ENCODE assay signal across 22 cellular contexts in genomic region chr20:21067255-21067654, GRCh38. TPM values are rescaled to one million over a fixed set of nuclear protein-coding genes. Genes with fewer than 3 reads are reported as not detected.
A peak's percentile ranks its signal among the peaks of the same experiment; 100 is the strongest.
DNase-seq lines count a peak whose midpoint lies in the region; ATAC-seq, FAIRE-seq and TF ChIP-seq lines count a peak whose summit lies in the region.
"Had no signal": no experiment of that assay in that cellular context is flagged by ENCODE, and none has a peak within 500 bp of the region (broad histone marks: within the 10 kb centered on the region; RNA-seq: fewer than 3 reads in every experiment).

No MANE protein-coding gene starts in this region.

- ATAC-seq in HepG2 (no peak), right lobe of liver (no peak), pancreas (no peak), WTC11 (no peak)
- ATAC-seq: CD8-positive, alpha-beta T cell; GM23338 had no signal

- H3K27me3 Mint-ChIP-seq in WTC11 (ENCODE audit: low read depth): no peaks in the 10 kb centered on the region

- no peaks in the 10 kb centered on the region for H3K79me2 ChIP-seq in HepG2 (ENCODE audit: insufficient read depth, low read length)

- no peaks in the 10 kb centered on the region for H3K4me1 ChIP-seq in HepG2 (ENCODE audit: insufficient read depth, low read length)
- H3K4me1 ChIP-seq in right lobe of liver: no peaks in the 10 kb centered on the region
- H3K4me1 ChIP-seq in pancreas: no peaks in the 10 kb centered on the region
- H3K4me1 ChIP-seq: BLaER1 treated with 17β-estradiol and CSF1 and Interleukin-3, amounts not matched to agents 10 nM and 100 nM had no signal

- H4K20me1 ChIP-seq in HepG2 (ENCODE audit: insufficient read depth, low read length): no peaks in the 10 kb centered on the region
- H4K20me1 ChIP-seq: BLaER1 treated with 17β-estradiol and CSF1 and Interleukin-3, amounts not matched to agents 10 nM and 100 nM had no signal

- TF ChIP-seq EP300 in HepG2 (IDR thresholded peaks at IDR 0.05; ENCODE audit: low read depth in 2 of 2, low read length in 2 of 2) (no peak), HepG2 (CRISPR knock-in tag; IDR thresholded peaks at IDR 0.05; ENCODE audit: borderline replicate concordance) (no peak)

- H3K4me2 ChIP-seq in HepG2 (ENCODE audit: low read depth, low read length): no peak overlapping the region
- H3K4me2 ChIP-seq: BLaER1 treated with 17β-estradiol and CSF1 and Interleukin-3, amounts not matched to agents 10 nM and 100 nM; GM23338 had no signal

- in situ Hi-C loops in HepG2 (cut with HindIII; ENCODE audit: extremely low pct_ligation_motif_present, low pct_unique_long_range_greater_than_20kb): no loop called here

- no peak overlapping the region for H3K4me3 Mint-ChIP-seq in WTC11
- H3K4me3 Mint-ChIP-seq: B cell; CD8-positive, alpha-beta T cell; GM23338; HFFc6 had no signal

- peak; percentile 18 for FAIRE-seq in HepG2 (lab: Jason Lieb, UNC)
- FAIRE-seq in endometrium (lab: Jason Lieb, UNC): peak; percentile 67
- FAIRE-seq in pancreas (lab: Jason Lieb, UNC): peak; percentile 41
- FAIRE-seq: GM12892, H54 had no signal

- CTCF ChIA-PET in HepG2 (lab: Yijun Ruan, JAX; ENCODE audit: low intra/inter-chr PET ratio, low total read pairs): no interaction called here
- CTCF ChIA-PET in WTC11 (lab: Charles Lee): interaction anchor here (1.0 to 2.0 kb wide), 2 partner anchors 14 to 18 kb away, joined by 3 to 7 read pairs; no protein-coding TSS in a partner anchor

- H3K9me3 Mint-ChIP-seq in WTC11: no peaks in the 10 kb centered on the region
- H3K9me3 Mint-ChIP-seq: GM23338, HFFc6 had no signal

- POLR2A ChIA-PET in HepG2 (lab: Yijun Ruan, JAX) (no interaction called here), WTC11 (lab: Charles Lee) (no interaction called here)

- TF ChIP-seq POLR2A in HepG2 (IDR thresholded peaks at IDR 0.05; ENCODE audit: insufficient read depth in 1 of 2, low read depth in 2 of 2, low read length in 2 of 2): no peak
- TF ChIP-seq POLR2A in right lobe of liver (IDR thresholded peaks at IDR 0.05): no peak

- H3K36me3 Mint-ChIP-seq in WTC11: no peaks in the 10 kb centered on the region
- H3K36me3 Mint-ChIP-seq: CD8-positive, alpha-beta T cell had no signal

- intact Hi-C loops in HepG2 (cut with micrococcal nuclease; ENCODE audit: unreplicated experiment): no loop called here
- intact Hi-C loops in right lobe of liver (cut with DNase I): no loop called here
- intact Hi-C loops in pancreas (cut with DNase I): no loop called here

- H3K4me3 ChIP-seq in HepG2 (replicated peaks in 1 of 3; ENCODE audit: insufficient read depth in 1 of 3, low read depth in 2 of 3, low read length in 3 of 3) (no peak overlapping the region), right lobe of liver (no peak overlapping the region), pancreas (no peak overlapping the region)
- H3K4me3 ChIP-seq: BLaER1 treated with 17β-estradiol and CSF1 and Interleukin-3, amounts not matched to agents 10 nM and 100 nM; GM23338 had no signal

- no peak for TF ChIP-seq RAD21 in HepG2 (CRISPR knock-in tag; IDR thresholded peaks at IDR 0.05)

- H3K9ac ChIP-seq in HepG2 (ENCODE audit: insufficient read depth, low read depth, low read length): no peak overlapping the region
- H3K9ac ChIP-seq: BLaER1 treated with 17β-estradiol and CSF1 and Interleukin-3, amounts not matched to agents 10 nM and 100 nM had no signal

- H3K27ac ChIP-seq in HepG2 (ENCODE audit: extremely low read length, insufficient read depth, low read length) (no peak overlapping the region), right lobe of liver (no peak overlapping the region), pancreas (no peak overlapping the region)
- H3K27ac ChIP-seq: 22Rv1; BLaER1 treated with 17β-estradiol and CSF1 and Interleukin-3, amounts not matched to agents 10 nM and 100 nM had no signal

- H2AFZ ChIP-seq in HepG2 (ENCODE audit: low read length): no peak overlapping the region
- H2AFZ ChIP-seq: GM23338 had no signal

- no peaks in the 10 kb centered on the region for H3K4me1 Mint-ChIP-seq in WTC11
- H3K4me1 Mint-ChIP-seq: B cell, GM23338 had no signal

- no peak for TF ChIP-seq CTCF in HepG2 (CRISPR knock-in tag; IDR thresholded peaks at IDR 0.05)
- no peak for TF ChIP-seq CTCF in right lobe of liver (IDR thresholded peaks at IDR 0.05)
- no peak for TF ChIP-seq CTCF in pancreas (IDR thresholded peaks at IDR 0.05)
- TF ChIP-seq CTCF in WTC11 (IDR thresholded peaks at IDR 0.05): no peak

- no peak overlapping the region for H3K27ac Mint-ChIP-seq in WTC11
- H3K27ac Mint-ChIP-seq: B cell; CD8-positive, alpha-beta T cell; GM23338; HFFc6 had no signal

- 26% methylated on average over 1 of the region's 1 CpG for WGBS in HepG2 (ENCODE audit: low lambda C conversion rate)
- WGBS in right lobe of liver (ENCODE audit: insufficient coverage, low coverage, low lambda C conversion rate, missing lambda C conversion rate): 15% methylated on average over 1 of the region's 1 CpG
- 55 to 64% methylated on average over 1 of the region's 1 CpG for WGBS in pancreas, 2 donors

- no TSS peak for BruUV-seq in HepG2 (replicated peaks; lab: Mats Ljungman, UMichigan)

- H3K27me3 ChIP-seq in HepG2 (ENCODE audit: control insufficient read depth in 1 of 2, insufficient read depth in 2 of 2, low read length in 2 of 2): no peaks in the 10 kb centered on the region
- H3K27me3 ChIP-seq in right lobe of liver: peaks cover 0 to 7% of the 10 kb centered on the region in 2 donors
- H3K27me3 ChIP-seq in pancreas: peaks cover 0 to 6% (median 2%) of the 10 kb centered on the region in 4 donors
- H3K27me3 ChIP-seq: BLaER1 treated with 17β-estradiol and CSF1 and Interleukin-3, amounts not matched to agents 10 nM and 100 nM had no signal

- no peak for DNase-seq in HepG2 (ENCODE audit: low spot score)
- no peak for DNase-seq in right lobe of liver
- DNase-seq in pancreas: no peak
- DNase-seq in NCI-H1105 (lab: John Stamatoyannopoulos, UW): no peak
- no peak for DNase-seq in WTC11 (ENCODE audit: low spot score)
- no peak for DNase-seq in NCI-H2171 (lab: John Stamatoyannopoulos, UW)
- DNase-seq: Calu3; CD8-positive, alpha-beta T cell; DMS53; DND-41; EL; GDM1; HCEC 1CT; HFFc6; KG1 had no signal

- no peaks in the 10 kb centered on the region for H3K36me3 ChIP-seq in HepG2 (replicated peaks in 1 of 2; ENCODE audit: control insufficient read depth in 1 of 2, insufficient read depth in 2 of 2, low read length in 2 of 2)
- H3K36me3 ChIP-seq in right lobe of liver: no peaks in the 10 kb centered on the region
- H3K36me3 ChIP-seq in pancreas: no peaks in the 10 kb centered on the region
- H3K36me3 ChIP-seq: BLaER1 treated with 17β-estradiol and CSF1 and Interleukin-3, amounts not matched to agents 10 nM and 100 nM had no signal

- no peaks in the 10 kb centered on the region for H3K9me3 ChIP-seq in HepG2 (ENCODE audit: low read length)
- no peaks in the 10 kb centered on the region for H3K9me3 ChIP-seq in right lobe of liver
- no peaks in the 10 kb centered on the region for H3K9me3 ChIP-seq in pancreas

RNA-seq across cellular contexts. Expression of gene LINC00237, which starts 38.9 kb away (rescaled TPM):
- total RNA-seq in HepG2 (2016; rRNA removed; fragmentation: Illumina TruSeq; extraction: Trizol): not detected in 2 replicates
- total RNA-seq in HepG2 (2016; cell fraction: cytosol; rRNA removed; fragmentation: Illumina TruSeq; extraction: Trizol; ENCODE audit: low read depth): not detected in 2 replicates
- total RNA-seq in HepG2 (2016; cell fraction: insoluble cytoplasmic fraction; rRNA removed; fragmentation: Illumina TruSeq; extraction: Trizol): not detected in 2 replicates
- total RNA-seq in HepG2 (2016; cell fraction: membrane; rRNA removed; fragmentation: Illumina TruSeq; extraction: Trizol): not detected in 2 replicates
- not detected in 2 replicates for total RNA-seq in HepG2 (2016; cell fraction: nucleus; rRNA removed; fragmentation: Illumina TruSeq; extraction: Trizol)
- not detected in 2 replicates for polyA plus RNA-seq in HepG2 (2011; rRNA removed)
- polyA plus RNA-seq in HepG2 (2011; cell fraction: cytosol; rRNA removed): not detected in 2 replicates
- polyA plus RNA-seq in HepG2 (2011; cell fraction: nucleus; rRNA removed): not detected in 2 replicates
- not detected in 2 replicates for polyA plus RNA-seq in HepG2 (2012)
- not detected in 2 replicates for polyA plus RNA-seq in HepG2 (2016; cell fraction: cytosol; fragmentation: Illumina TruSeq; extraction: Trizol; ENCODE audit: low read depth)
- not detected in 2 replicates for polyA plus RNA-seq in HepG2 (2016; cell fraction: insoluble cytoplasmic fraction; fragmentation: Illumina TruSeq; extraction: Trizol; ENCODE audit: low read depth)
- polyA plus RNA-seq in HepG2 (2016; cell fraction: membrane; fragmentation: Illumina TruSeq; extraction: Trizol; ENCODE audit: low read depth): not detected in 2 replicates
- not detected in 2 replicates for polyA plus RNA-seq in HepG2 (2016; cell fraction: nucleus; fragmentation: Illumina TruSeq; extraction: Trizol; ENCODE audit: insufficient read depth, low read depth)
- not detected in 2 replicates for polyA minus RNA-seq in HepG2 (2011; rRNA and poly(A)+ RNA removed; ENCODE audit: low replicate concordance)
- not detected in 2 replicates for polyA minus RNA-seq in HepG2 (2011; cell fraction: cytosol; rRNA and poly(A)+ RNA removed)
- polyA minus RNA-seq in HepG2 (2011; cell fraction: nucleus; rRNA and poly(A)+ RNA removed): not detected in 2 replicates
- not detected for total RNA-seq in right lobe of liver
- total RNA-seq in pancreas: not detected
- polyA plus RNA-seq in pancreas: under 1 TPM in 1 of 2 donors, not detected in 1; 0.92 TPM
- total RNA-seq in WTC11 (2021): 0.78 to 3.1 TPM (median 0.80 TPM) in 3 replicates
- total RNA-seq: B cell; Calu3; CD8-positive, alpha-beta T cell; HFFc6 had no signal

RNA-seq across cellular contexts. Expression of gene KIZ, which starts 58.6 kb away (rescaled TPM):
- 46.3 and 55.6 TPM in 2 replicates for total RNA-seq in HepG2 (2016; rRNA removed; fragmentation: Illumina TruSeq; extraction: Trizol)
- 20.4 and 20.5 TPM in 2 replicates for total RNA-seq in HepG2 (2016; cell fraction: cytosol; rRNA removed; fragmentation: Illumina TruSeq; extraction: Trizol; ENCODE audit: low read depth)
- 48.0 and 57.7 TPM in 2 replicates for total RNA-seq in HepG2 (2016; cell fraction: insoluble cytoplasmic fraction; rRNA removed; fragmentation: Illumina TruSeq; extraction: Trizol)
- total RNA-seq in HepG2 (2016; cell fraction: membrane; rRNA removed; fragmentation: Illumina TruSeq; extraction: Trizol): 22.8 and 24.5 TPM in 2 replicates
- total RNA-seq in HepG2 (2016; cell fraction: nucleus; rRNA removed; fragmentation: Illumina TruSeq; extraction: Trizol): 64.1 and 65.7 TPM in 2 replicates
- polyA plus RNA-seq in HepG2 (2011; rRNA removed): 77.9 and 114 TPM in 2 replicates
- polyA plus RNA-seq in HepG2 (2011; cell fraction: cytosol; rRNA removed): 33.9 and 39.9 TPM in 2 replicates
- 223 and 433 TPM in 2 replicates for polyA plus RNA-seq in HepG2 (2011; cell fraction: nucleus; rRNA removed)
- 40.7 and 57.0 TPM in 2 replicates for polyA plus RNA-seq in HepG2 (2012)
- polyA plus RNA-seq in HepG2 (2016; cell fraction: cytosol; fragmentation: Illumina TruSeq; extraction: Trizol; ENCODE audit: low read depth): 9.0 and 10.7 TPM in 2 replicates
- 48.1 and 51.2 TPM in 2 replicates for polyA plus RNA-seq in HepG2 (2016; cell fraction: insoluble cytoplasmic fraction; fragmentation: Illumina TruSeq; extraction: Trizol; ENCODE audit: low read depth)
- polyA plus RNA-seq in HepG2 (2016; cell fraction: membrane; fragmentation: Illumina TruSeq; extraction: Trizol; ENCODE audit: low read depth): 13.9 and 15.1 TPM in 2 replicates
- polyA plus RNA-seq in HepG2 (2016; cell fraction: nucleus; fragmentation: Illumina TruSeq; extraction: Trizol; ENCODE audit: insufficient read depth, low read depth): 69.5 and 81.6 TPM in 2 replicates
- polyA minus RNA-seq in HepG2 (2011; rRNA and poly(A)+ RNA removed; ENCODE audit: low replicate concordance): 4.7 and 26.3 TPM in 2 replicates
- 28.5 and 33.0 TPM in 2 replicates for polyA minus RNA-seq in HepG2 (2011; cell fraction: cytosol; rRNA and poly(A)+ RNA removed)
- 210 and 232 TPM in 2 replicates for polyA minus RNA-seq in HepG2 (2011; cell fraction: nucleus; rRNA and poly(A)+ RNA removed)
- total RNA-seq in right lobe of liver: 10 to 100 TPM in 1 of 6 experiments, 1 to 10 TPM in 5; 5.1 to 11.5 (median 7.4) TPM
- total RNA-seq in pancreas: 10 to 100 TPM in 5 of 6 donors, 1 to 10 TPM in 1; 8.5 to 28.7 (median 22.8) TPM
- 10 to 100 TPM; 16.1 to 16.8 TPM for polyA plus RNA-seq in pancreas
- 39.6 to 43.6 TPM (median 41.8 TPM) in 3 replicates for total RNA-seq in WTC11 (2021)
